In the genomic region with DNA sequence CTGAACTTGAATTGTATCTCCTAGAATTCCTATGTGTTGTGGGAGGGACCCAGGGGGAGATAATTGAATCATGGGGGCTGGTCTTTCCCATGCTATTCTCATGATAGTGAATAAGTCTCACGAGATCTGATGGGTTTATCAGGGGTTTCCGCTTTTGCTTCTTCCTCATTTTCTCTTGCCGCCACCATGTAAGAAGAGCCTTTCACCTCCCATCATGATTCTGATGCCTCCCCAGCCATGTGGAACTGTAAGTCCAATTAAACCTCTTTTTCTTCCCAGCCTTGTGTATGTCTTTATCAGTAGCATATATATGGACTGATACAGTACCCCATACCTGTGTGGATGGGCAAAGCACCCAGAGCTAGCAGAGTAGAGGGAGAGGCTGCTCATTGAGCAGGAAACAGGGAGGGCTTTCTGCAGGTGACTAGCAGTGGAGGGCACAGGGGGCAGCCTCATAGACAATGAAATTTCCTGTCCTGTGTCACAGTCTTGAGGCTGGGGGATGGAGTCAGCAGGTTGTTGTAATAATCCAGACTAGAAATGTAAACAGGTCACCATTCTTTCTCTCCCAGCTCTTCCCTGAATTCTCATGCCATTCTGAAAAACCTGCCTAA, we compare ENCODE assay signal across 8 cellular contexts.
DNase-seq lines count a peak whose midpoint lies in the region; ATAC-seq, FAIRE-seq and TF ChIP-seq lines count a peak whose summit lies in the region.
"Not testable (repeated sequence)": the region's sequence is repeated elsewhere in the genome, so short reads cannot be mapped to it uniquely, and the experiment has no call there.

No MANE protein-coding gene starts in this region.

- H3K9ac ChIP-seq in GM12878 (ENCODE audit: control insufficient read depth, insufficient read depth, low read length): not testable (repeated sequence)

- CTCF ChIA-PET in GM12878 (lab: Yijun Ruan, JAX): not testable (repeated sequence)

- not testable (repeated sequence) for FAIRE-seq in GM12878 (lab: Jason Lieb, UNC)

- H3K4me3 ChIP-seq in GM06990 (replicated peaks; ENCODE audit: low read depth, low read length): peak overlapping the region; percentile 44
- H3K4me3 ChIP-seq in GM12865 (ENCODE audit: low read depth, low read length): peak overlapping the region; percentile 24; the same call in 1 of the 2 replicates
- H3K4me3 ChIP-seq in GM23338, GM12878: not testable (repeated sequence)
- peak overlapping the region; percentile 44 for H3K4me3 ChIP-seq in NB4 (ENCODE audit: low read depth, low read length)

- BruUV-seq in GM12878 (replicated peaks; lab: Mats Ljungman, UMichigan): TSS peak; percentile 77

- not testable (repeated sequence) for H3K27ac ChIP-seq in GM23338 (ENCODE audit: low read depth); GM12878 (ENCODE audit: control insufficient read depth, insufficient read depth)

- RAD21 ChIA-PET in GM12878 (lab: Charles Lee; ENCODE audit: unreplicated experiment): not testable (repeated sequence)

- DNase-seq in GM06990 (ENCODE audit: extremely low read depth, insufficient read length); GM12865 (ENCODE audit: low read depth); GM23338 (ENCODE audit: low spot score); NB4 (ENCODE audit: low read depth); GM12878 (ENCODE audit: low read depth, low spot score): not testable (repeated sequence)
- peak; percentile 7 for DNase-seq in NCI-H146 treated with DMSO at 0.1 percent for 48 hours (lab: John Stamatoyannopoulos, UW; ENCODE audit: unreplicated experiment)
- peak; percentile 46 for DNase-seq in NCI-H748 (lab: John Stamatoyannopoulos, UW; ENCODE audit: unreplicated experiment)
- peak; percentile 39 for DNase-seq in OCI-M1 (lab: John Stamatoyannopoulos, UW)

- not testable (repeated sequence) for ATAC-seq in GM23338
- peak; percentile 75 for ATAC-seq in GM12878

- peaks cover 21% of the 10 kb centered on the region for H3K4me1 Mint-ChIP-seq in GM23338

- 0% methylated on average over 3 of the region's 3 CpGs for WGBS in GM12878 (ENCODE audit: insufficient coverage, insufficient replicate concordance, low lambda C conversion rate, missing lambda C conversion rate)

- TF ChIP-seq RAD21 in GM12878 (IDR thresholded peaks at IDR 0.05; ENCODE audit: insufficient read depth, low read depth, low read length): not testable (repeated sequence)

- not testable (repeated sequence) for H3K27me3 Mint-ChIP-seq in GM23338 (ENCODE audit: insufficient read depth, low read depth, poor library complexity)

- H3K79me2 ChIP-seq in GM23338 (replicated peaks; ENCODE audit: insufficient read depth); GM12878 (ENCODE audit: control insufficient read depth, insufficient read depth, low read length): not testable (repeated sequence)

- SMC1A ChIA-PET in GM12878 (lab: Charles Lee; ENCODE audit: uncharacterized antibody, unreplicated experiment): interaction anchor here (0.9 kb wide), 1 partner anchor 13 kb away, joined by 3 read pairs; no protein-coding TSS in a partner anchor

- H3K4me3 Mint-ChIP-seq in GM23338: not testable (repeated sequence)

- H3K9me2 ChIP-seq in GM23338 (ENCODE audit: insufficient read depth): not testable (repeated sequence)

- POLR2A ChIA-PET in GM12878 (lab: Charles Lee): not testable (repeated sequence)

- intact Hi-C loops in GM12878 (cut with micrococcal nuclease; ENCODE audit: unreplicated experiment): loop anchor here (5.0 kb wide), 2 partner anchors 59 to 494 kb away; no protein-coding TSS in a partner anchor

- not testable (repeated sequence) for TF ChIP-seq EP300 in GM12878 (IDR thresholded peaks at IDR 0.05; ENCODE audit: borderline replicate concordance in 1 of 2, control insufficient read depth in 1 of 2, low read depth in 2 of 2, low read length in 2 of 2)

- H4K20me1 ChIP-seq in GM23338 (replicated peaks; ENCODE audit: insufficient read depth); GM12878 (ENCODE audit: control insufficient read depth, insufficient read depth): not testable (repeated sequence)

- TF ChIP-seq POLR2A in NB4 (IDR thresholded peaks at IDR 0.05; ENCODE audit: extremely low read depth, insufficient read length); GM12878 (IDR thresholded peaks at IDR 0.05; ENCODE audit: low read depth, low read length): not testable (repeated sequence)

- not testable (repeated sequence) for H3K27me3 ChIP-seq in GM06990 (replicated peaks; ENCODE audit: control insufficient read depth, insufficient read depth, low read length); GM23338 (ENCODE audit: insufficient read depth); GM12878 (replicated peaks in 1 of 2; ENCODE audit: control insufficient read depth in 2 of 2, insufficient read depth in 2 of 2, low read length in 1 of 2)

- H2AFZ ChIP-seq in GM23338; GM12878 (ENCODE audit: control insufficient read depth, low read depth, low read length): not testable (repeated sequence)

- peak overlapping the region; percentile 45; the same call in 1 of the 2 replicates for H3K27ac Mint-ChIP-seq in GM23338

- in situ Hi-C loops in GM12878 (cut with MboI): not testable (repeated sequence)

- TF ChIP-seq CTCF in GM06990 (IDR thresholded peaks at IDR 0.05; ENCODE audit: insufficient read depth, low read length, poor library complexity, severe bottlenecking); GM12865 (IDR thresholded peaks at IDR 0.05; ENCODE audit: insufficient read depth, low read depth, low read length, missing control alignments); GM23338 (conservative IDR thresholded peaks at IDR 0.05; ENCODE audit: low read depth in 2 of 2); NB4 (IDR thresholded peaks at IDR 0.05; ENCODE audit: low read depth, low read length); GM12878 (IDR thresholded peaks at IDR 0.05 in 2 of 3, conservative IDR thresholded peaks at IDR 0.05 in 1 of 3; ENCODE audit: control insufficient read depth in 2 of 3, extremely low read depth in 1 of 3, insufficient read depth in 1 of 3, low read depth in 3 of 3, low read length in 3 of 3): not testable (repeated sequence)

- H3K4me2 ChIP-seq in GM23338; GM12878 (ENCODE audit: control insufficient read depth, insufficient read depth): not testable (repeated sequence)

- not testable (repeated sequence) for H3K4me1 ChIP-seq in GM23338 (ENCODE audit: insufficient read depth); GM12878 (ENCODE audit: control insufficient read depth, insufficient read depth, low read length)

- not testable (repeated sequence) for H3K36me3 Mint-ChIP-seq in GM23338 (ENCODE audit: low read depth)

- not testable (repeated sequence) for H3K36me3 ChIP-seq in GM06990 (ENCODE audit: control insufficient read depth, insufficient read depth, low read length); GM23338 (ENCODE audit: insufficient read depth); GM12878 (ENCODE audit: control insufficient read depth in 2 of 2, insufficient read depth in 2 of 2, low read length in 1 of 2)

- not testable (repeated sequence) for H3K9me3 ChIP-seq in GM12878 (replicated peaks; ENCODE audit: control insufficient read depth, insufficient read depth, low read length)

- H3F3A ChIP-seq in GM23338 (replicated peaks; ENCODE audit: low read depth): not testable (repeated sequence)

- not testable (repeated sequence) for H3K9me3 Mint-ChIP-seq in GM23338
